Comparison of ENCODE assay signal across 25 cellular contexts in the genomic region with DNA sequence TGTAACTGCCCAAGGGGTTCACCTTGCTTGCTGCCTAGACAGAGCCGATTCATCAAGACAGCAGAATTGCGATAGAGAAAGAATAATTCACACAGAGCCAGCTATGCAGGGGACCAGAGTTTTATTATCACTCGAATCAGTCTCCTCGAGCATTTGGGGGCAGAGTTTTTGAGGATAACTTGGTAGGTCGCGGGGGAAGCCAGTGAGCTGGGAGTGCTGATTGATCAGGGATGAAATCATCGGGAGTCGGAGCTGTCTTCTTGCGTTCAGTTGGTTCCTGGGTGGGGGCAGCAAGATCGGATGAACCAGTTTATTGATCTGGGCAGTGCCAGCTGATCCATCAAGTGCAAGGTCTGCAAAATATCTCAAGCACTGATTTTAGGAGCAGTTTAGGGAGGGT. TPM values are rescaled to one million over a fixed set of nuclear protein-coding genes. Genes with fewer than 3 reads are reported as not detected.
DNase-seq lines count a peak whose midpoint lies in the region; ATAC-seq and TF ChIP-seq lines count a peak whose summit lies in the region.
"Had no signal": no experiment of that assay in that cellular context is flagged by ENCODE, and none has a peak within 500 bp of the region (broad histone marks: within the 10 kb centered on the region; RNA-seq: fewer than 3 reads in every experiment).

No MANE protein-coding gene starts in this region.

- no peak overlapping the region for H3K27ac Mint-ChIP-seq in activated CD4-positive, alpha-beta memory T cell treated with anti-CD3 and anti-CD28 coated beads, Interleukin-2, amount 10 ng/mL, durations not matched to agents 7 days and 5 days
- no peak overlapping the region for H3K27ac Mint-ChIP-seq in activated CD4-positive, alpha-beta memory T cell treated with anti-CD3 and anti-CD28 coated beads for 36 hours
- no peak overlapping the region; a peak in 1 of 7 replicates for H3K27ac Mint-ChIP-seq in H9
- H3K27ac Mint-ChIP-seq in central memory CD8-positive, alpha-beta T cell (ENCODE audit: low read depth), result peak overlapping the region; percentile 77
- H3K27ac Mint-ChIP-seq: CD8-positive, alpha-beta T cell; GM23338 had no signal

- H3K79me1 ChIP-seq in H9 (ENCODE audit: insufficient read depth, low read depth, low read length, poor library complexity, severe bottlenecking), result no peaks in the 10 kb centered on the region

- no peak overlapping the region for H3K18ac ChIP-seq in H9 (ENCODE audit: insufficient read length, low read depth, low read length)

- H3K27ac ChIP-seq in H9 (ENCODE audit: insufficient read length, low read depth, low read length) (no peak overlapping the region), neutrophil (peak overlapping the region; percentile 57), left lung (no peak overlapping the region)
- H3K27ac ChIP-seq: Peyer's patch, SJCRH30 had no signal

- H3K4me1 Mint-ChIP-seq in activated CD4-positive, alpha-beta memory T cell treated with anti-CD3 and anti-CD28 coated beads, Interleukin-2, amount 10 ng/mL, durations not matched to agents 7 days and 5 days, result peaks cover 31% of the 10 kb centered on the region
- H3K4me1 Mint-ChIP-seq in activated CD4-positive, alpha-beta memory T cell treated with anti-CD3 and anti-CD28 coated beads for 36 hours (ENCODE audit: low read depth), result peaks cover 38% of the 10 kb centered on the region
- H3K4me1 Mint-ChIP-seq in H9, result peaks cover 26 to 27% of the 10 kb centered on the region in 2 experiments
- H3K4me1 Mint-ChIP-seq in central memory CD8-positive, alpha-beta T cell, result peaks cover 31% of the 10 kb centered on the region

- H2BK5ac ChIP-seq in H9 (ENCODE audit: insufficient read length, low read length), result no peak overlapping the region

- no peaks in the 10 kb centered on the region for H3K27me3 Mint-ChIP-seq in activated CD4-positive, alpha-beta memory T cell treated with anti-CD3 and anti-CD28 coated beads, Interleukin-2, amount 10 ng/mL, durations not matched to agents 7 days and 5 days
- H3K27me3 Mint-ChIP-seq in activated CD4-positive, alpha-beta memory T cell treated with anti-CD3 and anti-CD28 coated beads for 36 hours, result peaks cover 6% of the 10 kb centered on the region
- no peaks in the 10 kb centered on the region; the same call in 1 of the 2 replicates for H3K27me3 Mint-ChIP-seq in H9 (ENCODE audit: low read depth)
- H3K27me3 Mint-ChIP-seq in central memory CD8-positive, alpha-beta T cell, result no peaks in the 10 kb centered on the region

- H3K79me2 ChIP-seq in H9 (ENCODE audit: insufficient read depth, low read length), result no peaks in the 10 kb centered on the region

- H4K91ac ChIP-seq in H9 (ENCODE audit: insufficient read length, low read depth, low read length), result no peak overlapping the region

- no peak for TF ChIP-seq CTCF in H9 (conservative IDR thresholded peaks at IDR 0.05)
- no peak for TF ChIP-seq CTCF in neutrophil (IDR thresholded peaks at IDR 0.05)
- TF ChIP-seq CTCF in left lung (IDR thresholded peaks at IDR 0.05), result no peak

- DNase-seq in activated CD4-positive, alpha-beta memory T cell treated with anti-CD3 and anti-CD28 coated beads, Interleukin-2, amount 10 ng/mL, durations not matched to agents 7 days and 5 days, result peak; percentile 5
- no peak for DNase-seq in activated CD4-positive, alpha-beta memory T cell treated with anti-CD3 and anti-CD28 coated beads for 36 hours
- DNase-seq in H9, result peak; percentile 18
- DNase-seq in central memory CD8-positive, alpha-beta T cell (ENCODE audit: low spot score in 2 of 2), result no peak
- DNase-seq in iPS-NIHi7 (ENCODE audit: extremely low spot score), result no peak
- no peak for DNase-seq in RKO (ENCODE audit: low spot score)
- no peak for DNase-seq in left lung
- DNase-seq: 8988T; C1 segment of cervical spinal cord; HCEC 1CT; KG1; NCI-H1092; NCI-H1436 treated with DMSO at 0.1 percent for 48 hours; NCI-H1930; NCI-H2227 treated with DMSO at 0.1 percent for 48 hours; NCI-H510A; NCI-H748 treated with DMSO at 0.1 percent for 48 hours; NK-92 treated with Interleukin-12 subunit alpha and Interleukin-12 subunit beta, amount 100 ng/mL, for 24 hours; Peyer's patch; SJCRH30 had no signal

- peaks cover 1% of the 10 kb centered on the region; the same call in 1 of the 2 replicates for H3K4me1 ChIP-seq in H9 (ENCODE audit: insufficient read depth, low read length)
- H3K4me1 ChIP-seq in neutrophil (ENCODE audit: control insufficient read depth in 1 of 2, insufficient read depth in 1 of 2, low read depth in 1 of 2, low read length in 1 of 2), result peaks cover 21 to 24% of the 10 kb centered on the region in 2 experiments
- H3K4me1 ChIP-seq in left lung, result peaks cover 0 to 31% of the 10 kb centered on the region in 2 donors
- H3K4me1 ChIP-seq: SJCRH30 had no signal

- no peaks in the 10 kb centered on the region for H4K20me1 ChIP-seq in H9 (ENCODE audit: control insufficient read depth, insufficient read depth, insufficient read length)

- H3K36me3 ChIP-seq in neutrophil (peaks cover 94% of the 10 kb centered on the region), left lung (peaks cover 0 to 53% of the 10 kb centered on the region in 2 donors)
- H3K36me3 ChIP-seq: Peyer's patch, SJCRH30 had no signal

- WGBS in H9 (ENCODE audit: extremely low coverage, insufficient read length, low lambda C conversion rate), result no CpG with 5 or more reads among the region's 10 CpGs

- peaks cover 69% of the 10 kb centered on the region for H3K36me3 Mint-ChIP-seq in activated CD4-positive, alpha-beta memory T cell treated with anti-CD3 and anti-CD28 coated beads, Interleukin-2, amount 10 ng/mL, durations not matched to agents 7 days and 5 days (ENCODE audit: low read depth)
- H3K36me3 Mint-ChIP-seq in activated CD4-positive, alpha-beta memory T cell treated with anti-CD3 and anti-CD28 coated beads for 36 hours, result no peaks in the 10 kb centered on the region
- no peaks in the 10 kb centered on the region for H3K36me3 Mint-ChIP-seq in H9 (ENCODE audit: insufficient read depth in 1 of 3, low read depth in 3 of 3)
- peaks cover 17% of the 10 kb centered on the region for H3K36me3 Mint-ChIP-seq in central memory CD8-positive, alpha-beta T cell (ENCODE audit: insufficient read depth)
- H3K36me3 Mint-ChIP-seq: CD8-positive, alpha-beta T cell had no signal

- POLR2A ChIA-PET in activated CD4-positive, alpha-beta memory T cell treated with anti-CD3 and anti-CD28 coated beads, Interleukin-2, amount 10 ng/mL, durations not matched to agents 7 days and 5 days (lab: Charles Lee), result no interaction called here
- POLR2A ChIA-PET in activated CD4-positive, alpha-beta memory T cell treated with anti-CD3 and anti-CD28 coated beads for 36 hours (lab: Charles Lee), result no interaction called here

- no peak overlapping the region for H3K56ac ChIP-seq in H9 (ENCODE audit: insufficient read length, low read depth, low read length)

- no peak overlapping the region for H2AK5ac ChIP-seq in H9 (ENCODE audit: insufficient read length, low read length)

- no peak overlapping the region for H4K5ac ChIP-seq in H9 (ENCODE audit: insufficient read length, low read depth, low read length)

- H2BK12ac ChIP-seq in H9 (ENCODE audit: insufficient read length, low read depth, low read length), result no peak overlapping the region

- no peak overlapping the region for H3K9ac ChIP-seq in H9 (ENCODE audit: extremely low read depth, insufficient read length, low read length)

- H3K9me3 Mint-ChIP-seq in activated CD4-positive, alpha-beta memory T cell treated with anti-CD3 and anti-CD28 coated beads, Interleukin-2, amount 10 ng/mL, durations not matched to agents 7 days and 5 days, result no peaks in the 10 kb centered on the region
- no peaks in the 10 kb centered on the region for H3K9me3 Mint-ChIP-seq in activated CD4-positive, alpha-beta memory T cell treated with anti-CD3 and anti-CD28 coated beads for 36 hours
- H3K9me3 Mint-ChIP-seq in H9, result no peaks in the 10 kb centered on the region
- H3K9me3 Mint-ChIP-seq in central memory CD8-positive, alpha-beta T cell, result no peaks in the 10 kb centered on the region
- H3K9me3 Mint-ChIP-seq: CD8-positive, alpha-beta T cell; GM23338 had no signal

- H3K9me3 ChIP-seq in H9 (ENCODE audit: control insufficient read depth, low read depth, low read length) (no peaks in the 10 kb centered on the region), neutrophil (no peaks in the 10 kb centered on the region), left lung (no peaks in the 10 kb centered on the region)
- H3K9me3 ChIP-seq: Peyer's patch, SJCRH30 had no signal

- no peak overlapping the region for H3T11ph ChIP-seq in H9 (ENCODE audit: low read length)

- H2BK20ac ChIP-seq in H9 (ENCODE audit: low read depth, low read length, poor library complexity, severe bottlenecking), result no peak overlapping the region

- no peaks in the 10 kb centered on the region for H3K27me3 ChIP-seq in H9 (ENCODE audit: insufficient read depth, low read length)
- H3K27me3 ChIP-seq in neutrophil, result no peaks in the 10 kb centered on the region
- H3K27me3 ChIP-seq in left lung, result no peaks in the 10 kb centered on the region
- H3K27me3 ChIP-seq: Peyer's patch, SJCRH30 had no signal

- H3K4ac ChIP-seq in H9 (ENCODE audit: low read depth, low read length), result no peak overlapping the region

- H2BK120ac ChIP-seq in H9 (ENCODE audit: low read depth, low read length, poor library complexity, severe bottlenecking), result no peak overlapping the region

- H4K8ac ChIP-seq in H9 (replicated peaks; ENCODE audit: insufficient read length, low read depth, low read length), result no peak overlapping the region

- intact Hi-C loops in activated CD4-positive, alpha-beta memory T cell treated with anti-CD3 and anti-CD28 coated beads for 36 hours (cut with micrococcal nuclease), result loop anchor here (5.0 kb wide), 1 partner anchor 52 kb away; a partner anchor contains a TSS
- intact Hi-C loops in left lung (cut with DNase I), result no loop called here

- no peak overlapping the region for H3K4me2 ChIP-seq in H9 (ENCODE audit: insufficient read depth, insufficient read length, low read length)
- H3K4me2 ChIP-seq: GM23338 had no signal

- no peak overlapping the region for H3K14ac ChIP-seq in H9 (ENCODE audit: insufficient read depth, low read length)

- CTCF ChIA-PET in activated CD4-positive, alpha-beta memory T cell treated with anti-CD3 and anti-CD28 coated beads, Interleukin-2, amount 10 ng/mL, durations not matched to agents 7 days and 5 days (lab: Charles Lee), result interaction anchor here (1.1 kb wide), 1 partner anchor 69 kb away, joined by 3 read pairs; no protein-coding TSS in a partner anchor
- CTCF ChIA-PET in activated CD4-positive, alpha-beta memory T cell treated with anti-CD3 and anti-CD28 coated beads for 36 hours (lab: Charles Lee), result interaction anchor here (1.1 to 1.7 kb wide), 2 partner anchors 127 to 600 kb away, joined by 4 read pairs; no protein-coding TSS in a partner anchor

- H3K23me2 ChIP-seq in H9 (ENCODE audit: insufficient read length, low read depth, low read length, poor library complexity, severe bottlenecking), result no peaks in the 10 kb centered on the region

- no peak overlapping the region for H2BK15ac ChIP-seq in H9 (ENCODE audit: low read depth, low read length)

- H3K23ac ChIP-seq in H9 (ENCODE audit: insufficient read length, low read depth, low read length), result no peak overlapping the region

- H3K4me3 ChIP-seq in neutrophil (ENCODE audit: low read depth in 1 of 2, low read length in 1 of 2), result no peak overlapping the region
- no peak overlapping the region for H3K4me3 ChIP-seq in left lung
- H3K4me3 ChIP-seq: GM23338, Peyer's patch, SJCRH30 had no signal

- ATAC-seq in central memory CD8-positive, alpha-beta T cell (replicated peaks; ENCODE audit: extremely low read depth, poor library complexity, severe bottlenecking), result no peak
- no peak for ATAC-seq in left lung
- ATAC-seq: CD8-positive, alpha-beta T cell; GM23338 had no signal

- no peak overlapping the region for H3K4me3 Mint-ChIP-seq in activated CD4-positive, alpha-beta memory T cell treated with anti-CD3 and anti-CD28 coated beads, Interleukin-2, amount 10 ng/mL, durations not matched to agents 7 days and 5 days
- H3K4me3 Mint-ChIP-seq in activated CD4-positive, alpha-beta memory T cell treated with anti-CD3 and anti-CD28 coated beads for 36 hours, result no peak overlapping the region
- H3K4me3 Mint-ChIP-seq in H9, result no peak overlapping the region
- no peak overlapping the region for H3K4me3 Mint-ChIP-seq in central memory CD8-positive, alpha-beta T cell
- H3K4me3 Mint-ChIP-seq: CD8-positive, alpha-beta T cell; GM23338 had no signal

- H2AFZ ChIP-seq in H9 (ENCODE audit: low read length), result no peak overlapping the region
- H2AFZ ChIP-seq: GM23338 had no signal

RNA-seq across cellular contexts. Expression of a gene that starts 9.1 kb away (rescaled TPM):
- 10 to 100 TPM; 81.3 to 82.1 TPM for total RNA-seq in activated CD4-positive, alpha-beta memory T cell treated with anti-CD3 and anti-CD28 coated beads, Interleukin-2, amount 10 ng/mL, durations not matched to agents 7 days and 5 days
- total RNA-seq in activated CD4-positive, alpha-beta memory T cell treated with anti-CD3 and anti-CD28 coated beads for 36 hours, result 1 to 10 TPM; 4.1 to 5.0 TPM
- total RNA-seq in H9 (2021), result 0.18 and 0.33 TPM in 2 replicates
- total RNA-seq in left lung, result 10 to 100 TPM; 44.5 to 91.3 TPM
- total RNA-seq: Daoy, SJCRH30 had no signal

RNA-seq across cellular contexts. Expression of a gene that starts 52.0 kb away (rescaled TPM):
- total RNA-seq in activated CD4-positive, alpha-beta memory T cell treated with anti-CD3 and anti-CD28 coated beads, Interleukin-2, amount 10 ng/mL, durations not matched to agents 7 days and 5 days, result not detected
- not detected for total RNA-seq in activated CD4-positive, alpha-beta memory T cell treated with anti-CD3 and anti-CD28 coated beads for 36 hours
- 0.70 and 2.1 TPM in 2 replicates for total RNA-seq in H9 (2021)
- total RNA-seq in left lung, result not detected
- total RNA-seq: Calu3; CD8-positive, alpha-beta T cell; Daoy; GM23338; Peyer's patch; SJCRH30 had no signal

RNA-seq across cellular contexts. Expression of a gene that starts 55.0 kb away (rescaled TPM):
- total RNA-seq in activated CD4-positive, alpha-beta memory T cell treated with anti-CD3 and anti-CD28 coated beads, Interleukin-2, amount 10 ng/mL, durations not matched to agents 7 days and 5 days, result under 1 TPM; 0.03 to 0.05 TPM
- total RNA-seq in activated CD4-positive, alpha-beta memory T cell treated with anti-CD3 and anti-CD28 coated beads for 36 hours, result not detected
- total RNA-seq in H9 (2021), result 1.2 and 1.3 TPM in 2 replicates
- under 1 TPM; 0.06 to 0.08 TPM for total RNA-seq in left lung
- total RNA-seq: Calu3, Daoy, Peyer's patch had no signal

Comparison
In these comparisons a context has a peak if more than half of its experiments do, and no peak if none do; other contexts are left out.
1. DNase-seq: peak in activated CD4-positive, alpha-beta memory T cell treated with anti-CD3 and anti-CD28 coated beads, Interleukin-2, amount 10 ng/mL, durations not matched to agents 7 days and 5 days (single experiment) and H9 (single experiment); none in activated CD4-positive, alpha-beta memory T cell treated with anti-CD3 and anti-CD28 coated beads for 36 hours (single experiment), central memory CD8-positive, alpha-beta T cell (0 of 2), iPS-NIHi7 (single experiment), RKO (single experiment) and left lung (0 of 2).
2. RNA of a gene that starts 9.1 kb away (total RNA-seq): 44.5 to 91.3 TPM in left lung and 81.3 to 82.1 TPM in activated CD4-positive, alpha-beta memory T cell treated with anti-CD3 and anti-CD28 coated beads, Interleukin-2, amount 10 ng/mL, durations not matched to agents 7 days and 5 days; 4.1 to 5.0 TPM in activated CD4-positive, alpha-beta memory T cell treated with anti-CD3 and anti-CD28 coated beads for 36 hours and 0.18 to 0.33 TPM in H9; every median in the first group is over 4 times any median in the second.